Comparison of ENCODE assay signal across 8 cellular contexts in the genomic region with DNA sequence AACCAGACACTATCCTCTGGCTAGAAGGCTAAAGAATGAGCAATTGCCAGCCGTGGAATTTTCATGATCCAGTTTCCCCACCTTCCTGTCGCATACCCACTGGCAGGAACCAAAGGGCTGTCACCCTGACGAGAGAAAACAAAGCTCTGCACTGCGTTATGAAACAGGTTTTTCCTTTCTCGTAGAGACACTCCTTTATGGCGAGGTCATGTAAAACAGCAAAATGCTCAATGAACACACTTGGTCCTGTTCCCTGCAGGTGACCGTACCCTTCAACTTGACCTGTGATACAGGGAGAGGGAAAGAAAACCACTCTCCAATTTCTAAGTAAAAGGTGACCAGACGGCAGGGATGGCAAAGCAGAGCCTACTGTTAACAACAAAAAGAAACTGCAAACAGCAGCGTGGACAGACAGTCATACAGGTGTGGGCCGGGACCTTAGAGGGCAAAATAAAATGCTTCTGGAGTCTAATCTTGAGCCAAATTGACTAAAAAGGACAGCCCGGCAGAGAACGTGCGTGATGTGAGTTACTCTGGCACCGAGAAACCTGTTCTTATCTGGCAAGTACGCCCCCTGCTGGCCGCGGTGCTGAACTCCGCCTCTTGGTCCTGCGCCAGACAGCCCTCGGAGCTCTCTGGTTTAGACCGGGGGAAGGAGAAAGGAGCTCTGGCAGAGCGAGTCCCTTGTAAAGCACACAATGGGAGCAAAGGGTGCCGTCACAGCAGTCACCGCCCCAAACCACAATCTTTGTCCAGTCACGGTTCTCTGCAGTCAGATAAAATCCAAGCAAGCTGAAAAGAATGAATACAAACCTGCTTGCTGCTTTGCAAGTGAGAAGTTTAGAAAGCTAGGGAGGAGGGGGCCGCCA.
DNase-seq lines count a peak whose midpoint lies in the region; ATAC-seq, FAIRE-seq and TF ChIP-seq lines count a peak whose summit lies in the region.

No MANE protein-coding gene starts in this region.

- H3K4me3 ChIP-seq in kidney (ENCODE audit: low read length in 2 of 2): peak overlapping the region; percentile 47 to 83

- peak; percentile 93 for TF ChIP-seq CTCF in kidney (IDR thresholded peaks at IDR 0.05; ENCODE audit: borderline replicate concordance, extremely low read depth, insufficient read depth)

- H3K27ac Mint-ChIP-seq in central memory CD8-positive, alpha-beta T cell (ENCODE audit: low read depth): peak overlapping the region; percentile 83

- H3K27ac ChIP-seq in kidney (ENCODE audit: low read depth in 2 of 2, low read length in 2 of 2): peak overlapping the region; percentile 2 to 73

- peak; percentile 62 for FAIRE-seq in kidney (lab: Jason Lieb, UNC)

- no peaks in the 10 kb centered on the region for H3K36me3 ChIP-seq in kidney (ENCODE audit: control insufficient read depth in 1 of 2, insufficient read depth in 2 of 2, low read length in 2 of 2)

- intact Hi-C loops in kidney (cut with DNase I): no loop called here

- H3K9ac ChIP-seq in kidney (ENCODE audit: low read length in 2 of 2): peak overlapping the region; percentile 2 to 72

- H3K36me3 Mint-ChIP-seq in central memory CD8-positive, alpha-beta T cell (ENCODE audit: insufficient read depth): peaks cover 6% of the 10 kb centered on the region

- H3K4me1 ChIP-seq in kidney (ENCODE audit: control insufficient read depth in 1 of 2, insufficient read depth in 1 of 2, low read depth in 1 of 2, low read length in 2 of 2): peaks cover 0 to 8% of the 10 kb centered on the region in 2 donors

- no peaks in the 10 kb centered on the region for H3K9me3 Mint-ChIP-seq in central memory CD8-positive, alpha-beta T cell

- H3K9me3 ChIP-seq in kidney (ENCODE audit: control insufficient read depth in 1 of 2, low read length in 2 of 2): no peaks in the 10 kb centered on the region

- H3K27me3 Mint-ChIP-seq in central memory CD8-positive, alpha-beta T cell: no peaks in the 10 kb centered on the region

- ATAC-seq in GM18873 (IDR thresholded peaks at IDR 0.05; ENCODE audit: low FRiP score, unreplicated experiment): peak; percentile 59
- peak; percentile 54 for ATAC-seq in HG03159 (IDR thresholded peaks at IDR 0.05; ENCODE audit: unreplicated experiment)
- ATAC-seq in central memory CD8-positive, alpha-beta T cell (replicated peaks; ENCODE audit: extremely low read depth, poor library complexity, severe bottlenecking): peak; percentile 73

- peak; percentile 81 for DNase-seq in AG08396 (ENCODE audit: low spot score)
- peak; percentile 92 for DNase-seq in NCI-H2227 (lab: John Stamatoyannopoulos, UW; ENCODE audit: unreplicated experiment)
- peak; percentile 58 to 81 (median 64) for DNase-seq in activated CD4-positive, CD25-positive, alpha-beta regulatory T cell (lab: John Stamatoyannopoulos, UW)
- DNase-seq in central memory CD8-positive, alpha-beta T cell (ENCODE audit: low spot score in 2 of 2): peak; percentile 83 to 85
- peak; percentile 96 for DNase-seq in kidney
- DNase-seq in stimulated activated CD4-positive, alpha-beta T cell treated with anti-CD3 and anti-CD28 coated beads, Interleukin-15, amount 100 ng/mL, for 1 hour (ENCODE audit: low read depth in 1 of 2, low spot score in 1 of 2): peak; percentile 62 to 80

- H3K4me3 Mint-ChIP-seq in central memory CD8-positive, alpha-beta T cell: peak overlapping the region; percentile 76

- H3K4me1 Mint-ChIP-seq in central memory CD8-positive, alpha-beta T cell: peaks cover 23% of the 10 kb centered on the region

Comparison
In these comparisons a context has a peak if more than half of its experiments do, and no peak if none do; other contexts are left out.
1. Peak in every context shown above with its lines: DNase-seq, ATAC-seq, H3K4me3 ChIP-seq and H3K27ac ChIP-seq.